ENCODE assay signal across 13 cellular contexts in the genomic region with DNA sequence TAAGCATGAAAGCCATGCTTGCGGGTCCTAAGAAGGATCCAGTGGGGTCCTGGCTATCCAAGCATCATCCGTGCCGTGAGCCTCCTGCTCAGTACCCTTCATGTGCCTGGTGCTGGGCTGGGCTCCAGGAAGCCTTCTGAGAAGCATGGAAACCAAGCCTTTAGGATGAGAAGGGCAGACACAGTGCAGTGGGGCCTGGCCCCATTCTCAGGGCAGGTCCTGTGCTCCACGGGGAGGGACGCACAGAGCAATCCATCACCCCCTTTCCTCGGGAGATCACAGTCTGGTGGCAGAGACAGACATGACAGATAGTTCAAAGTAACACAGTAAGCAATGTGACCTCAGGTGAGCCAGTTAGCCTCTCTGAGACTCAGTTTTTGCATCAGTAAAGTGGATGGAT.
A peak's percentile ranks its signal among the peaks of the same experiment; 100 is the strongest.
DNase-seq lines count a peak whose midpoint lies in the region; ATAC-seq and TF ChIP-seq lines count a peak whose summit lies in the region.
"Had no signal": no experiment of that assay in that cellular context is flagged by ENCODE, and none has a peak within 500 bp of the region (broad histone marks: within the 10 kb centered on the region; RNA-seq: fewer than 3 reads in every experiment).

No MANE protein-coding gene starts in this region.

- no peak for DNase-seq in stimulated activated naive CD8-positive, alpha-beta T cell treated with anti-CD3 and anti-CD28 coated beads, Interleukin-15, Interleukin-2, amounts not matched to agents 100 U/mL and 50 U/mL, for 24 hours
- DNase-seq in natural killer cell (no peak), DMS53 (lab: John Stamatoyannopoulos, UW) (no peak), kidney glomerular epithelial cell (lab: John Stamatoyannopoulos, UW) (no peak)
- DNase-seq: activated CD4-positive, alpha-beta T cell treated with anti-CD3 and anti-CD28 coated beads, Interleukin-2, amount 50 U/mL, for 1 hour; activated naive CD4-positive, alpha-beta T cell treated with anti-CD3 and anti-CD28 coated beads for 36 hours; CD4-positive, alpha-beta T cell; NCI-H2081; NCI-H446 treated with DMSO at 0.1 percent for 48 hours had no signal

- intact Hi-C loops in dendritic cell treated with granulocyte-macrophage colony-stimulating factor and Interleukin-4, amounts not matched to agents 40 ng/mL and 50 ng/mL, for 4 days (cut with micrococcal nuclease), result no loop called here
- intact Hi-C loops in natural killer cell (cut with micrococcal nuclease), result no loop called here

- no peak overlapping the region for H3K4me3 Mint-ChIP-seq in stimulated activated naive CD8-positive, alpha-beta T cell treated with anti-CD3 and anti-CD28 coated beads, Interleukin-15, Interleukin-2, amounts not matched to agents 100 ng/mL and 50 ng/mL, for 24 hours
- no peak overlapping the region for H3K4me3 Mint-ChIP-seq in dendritic cell treated with granulocyte-macrophage colony-stimulating factor and Interleukin-4, amounts not matched to agents 40 ng/mL and 50 ng/mL, for 4 days
- peak overlapping the region; percentile 67 for H3K4me3 Mint-ChIP-seq in natural killer cell
- H3K4me3 Mint-ChIP-seq: activated naive CD4-positive, alpha-beta T cell treated with anti-CD3 and anti-CD28 coated beads for 36 hours; CD4-positive, alpha-beta T cell had no signal

- H3K27me3 Mint-ChIP-seq in stimulated activated naive CD8-positive, alpha-beta T cell treated with anti-CD3 and anti-CD28 coated beads, Interleukin-15, Interleukin-2, amounts not matched to agents 100 ng/mL and 50 ng/mL, for 24 hours, result no peaks in the 10 kb centered on the region
- peaks cover 2% of the 10 kb centered on the region for H3K27me3 Mint-ChIP-seq in dendritic cell treated with granulocyte-macrophage colony-stimulating factor and Interleukin-4, amounts not matched to agents 40 ng/mL and 50 ng/mL, for 4 days
- H3K27me3 Mint-ChIP-seq in natural killer cell (ENCODE audit: low read depth in 2 of 2), result no peaks in the 10 kb centered on the region
- H3K27me3 Mint-ChIP-seq: CD4-positive, alpha-beta T cell had no signal

- no peaks in the 10 kb centered on the region for H3K9me3 Mint-ChIP-seq in stimulated activated naive CD8-positive, alpha-beta T cell treated with anti-CD3 and anti-CD28 coated beads, Interleukin-15, Interleukin-2, amounts not matched to agents 100 ng/mL and 50 ng/mL, for 24 hours
- H3K9me3 Mint-ChIP-seq in dendritic cell treated with granulocyte-macrophage colony-stimulating factor and Interleukin-4, amounts not matched to agents 40 ng/mL and 50 ng/mL, for 4 days, result no peaks in the 10 kb centered on the region
- no peaks in the 10 kb centered on the region for H3K9me3 Mint-ChIP-seq in natural killer cell
- H3K9me3 Mint-ChIP-seq: activated naive CD4-positive, alpha-beta T cell treated with anti-CD3 and anti-CD28 coated beads for 36 hours; CD4-positive, alpha-beta T cell had no signal

- H3K27ac Mint-ChIP-seq in stimulated activated naive CD8-positive, alpha-beta T cell treated with anti-CD3 and anti-CD28 coated beads, Interleukin-15, Interleukin-2, amounts not matched to agents 100 ng/mL and 50 ng/mL, for 24 hours, result peak overlapping the region; percentile 16
- peak overlapping the region; percentile 31 for H3K27ac Mint-ChIP-seq in dendritic cell treated with granulocyte-macrophage colony-stimulating factor and Interleukin-4, amounts not matched to agents 40 ng/mL and 50 ng/mL, for 4 days
- peak overlapping the region; percentile 92 to 98 for H3K27ac Mint-ChIP-seq in natural killer cell
- H3K27ac Mint-ChIP-seq: activated naive CD4-positive, alpha-beta T cell treated with anti-CD3 and anti-CD28 coated beads for 36 hours; CD4-positive, alpha-beta T cell had no signal

- H3K36me3 Mint-ChIP-seq in stimulated activated naive CD8-positive, alpha-beta T cell treated with anti-CD3 and anti-CD28 coated beads, Interleukin-15, Interleukin-2, amounts not matched to agents 100 ng/mL and 50 ng/mL, for 24 hours (ENCODE audit: low read depth), result peaks cover 57% of the 10 kb centered on the region
- no peaks in the 10 kb centered on the region for H3K36me3 Mint-ChIP-seq in dendritic cell treated with granulocyte-macrophage colony-stimulating factor and Interleukin-4, amounts not matched to agents 40 ng/mL and 50 ng/mL, for 4 days (ENCODE audit: low read depth)
- H3K36me3 Mint-ChIP-seq in natural killer cell, result peaks cover 8% of the 10 kb centered on the region

- no peak for ATAC-seq in stimulated activated naive CD8-positive, alpha-beta T cell treated with anti-CD3 and anti-CD28 coated beads, Interleukin-15, Interleukin-2, amounts not matched to agents 100 U/mL and 50 U/mL, for 24 hours
- ATAC-seq in natural killer cell, result no peak
- ATAC-seq in HG02623 (IDR thresholded peaks at IDR 0.05; ENCODE audit: unreplicated experiment), result no peak
- no peak for ATAC-seq in GM19467 (IDR thresholded peaks at IDR 0.05; ENCODE audit: unreplicated experiment)

- TF ChIP-seq CTCF in natural killer cell (IDR thresholded peaks at IDR 0.05), result no peak

- peaks cover 9% of the 10 kb centered on the region for H3K4me1 Mint-ChIP-seq in stimulated activated naive CD8-positive, alpha-beta T cell treated with anti-CD3 and anti-CD28 coated beads, Interleukin-15, Interleukin-2, amounts not matched to agents 100 ng/mL and 50 ng/mL, for 24 hours (ENCODE audit: low read depth)
- H3K4me1 Mint-ChIP-seq in dendritic cell treated with granulocyte-macrophage colony-stimulating factor and Interleukin-4, amounts not matched to agents 40 ng/mL and 50 ng/mL, for 4 days (ENCODE audit: low read depth), result peaks cover 46% of the 10 kb centered on the region
- peaks cover 94% of the 10 kb centered on the region in 2 donors for H3K4me1 Mint-ChIP-seq in natural killer cell

Comparison
In these comparisons a context has a peak if more than half of its experiments do, and no peak if none do; other contexts are left out.
1. H3K27ac Mint-ChIP-seq: peak in every context shown above with its lines; median percentile 95 in natural killer cell; 31 in dendritic cell treated with granulocyte-macrophage colony-stimulating factor and Interleukin-4, amounts not matched to agents 40 ng/mL and 50 ng/mL, for 4 days; 16 in stimulated activated naive CD8-positive, alpha-beta T cell treated with anti-CD3 and anti-CD28 coated beads, Interleukin-15, Interleukin-2, amounts not matched to agents 100 ng/mL and 50 ng/mL, for 24 hours.